Comparison of ENCODE assay signal across 8 cellular contexts in genomic region chr6:87472525-87473418, GRCh38. TPM values are rescaled to one million over a fixed set of nuclear protein-coding genes. Genes with fewer than 3 reads are reported as not detected.
DNase-seq lines count a peak whose midpoint lies in the region; ATAC-seq and TF ChIP-seq lines count a peak whose summit lies in the region.

Gene SLC35A1, plus strand, starts transcription at chr6:87472974. Its CDS starts 30 bp downstream, at chr6:87473004.

- no peak for TF ChIP-seq CTCF in astrocyte of the cerebellum (IDR thresholded peaks at IDR 0.05; ENCODE audit: low read depth, low read length, missing control alignments)

- peak within 1 kb of the TSS in 1 of 2 donors; percentile 82 for H3K27ac ChIP-seq in aorta (ENCODE audit: low read depth in 1 of 2, low read length in 2 of 2)

- DNase-seq in NCI-H1930 (lab: John Stamatoyannopoulos, UW): peak; percentile 48 to 66
- peak; percentile 68 for DNase-seq in T-helper 22 cell (ENCODE audit: low read depth)
- peak; percentile 39 for DNase-seq in astrocyte of the cerebellum (ENCODE audit: low read depth)
- DNase-seq in hippocampal formation (lab: John Stamatoyannopoulos, UW): peak; percentile 84 to 89
- DNase-seq in renal cortical epithelial cell (ENCODE audit: low read depth): peak; percentile 71
- peak; percentile 89 to 96 for DNase-seq in aorta

- intact Hi-C loops in aorta (cut with DNase I): loop anchor here (2.0 to 10.0 kb wide), 6 partner anchors 64 to 318 kb away; partner anchors contain the start of genes AKIRIN2 (in 1 of the 2), CFAP206 (in 1 of the 2), SMIM8 (in 1 of the 2) and ZNF292 (in 1 of the 2)

- H3K9me3 ChIP-seq in aorta (ENCODE audit: control insufficient read depth, low read length): no peaks in the 10 kb centered on the region

- in situ Hi-C loops in astrocyte of the cerebellum (cut with HindIII; ENCODE audit: low sequenced_read_pairs): no loop called here

- no peaks in the 10 kb centered on the region for H3K36me3 ChIP-seq in aorta (ENCODE audit: control insufficient read depth in 1 of 2, insufficient read depth in 2 of 2, low read length in 1 of 2)

- H3K4me3 ChIP-seq in astrocyte of the cerebellum (ENCODE audit: low read depth, low read length) (peak within 1 kb of the TSS; percentile 97), aorta (ENCODE audit: low read length in 2 of 2) (peak within 1 kb of the TSS; percentile 68 to 97)

- no peaks in the 10 kb centered on the region for H3K4me1 ChIP-seq in aorta (ENCODE audit: control insufficient read depth in 1 of 2, insufficient read depth in 2 of 2, low read length in 2 of 2)

- WGBS in aorta, 2 donors: 0% methylated on average over 57 to 70 of the region's 70 CpGs

- H3K27me3 ChIP-seq in aorta (ENCODE audit: control insufficient read depth in 1 of 2, insufficient read depth in 2 of 2, low read length in 1 of 2): no peaks in the 10 kb centered on the region

- peak; percentile 66 for ATAC-seq in GM18508 (IDR thresholded peaks at IDR 0.05; ENCODE audit: insufficient read depth, unreplicated experiment)
- peak; percentile 95 for ATAC-seq in HG02973 (IDR thresholded peaks at IDR 0.05; ENCODE audit: unreplicated experiment)
- peak; percentile 99 for ATAC-seq in aorta (ENCODE audit: low FRiP score)

RNA-seq across cellular contexts. Expression of gene SLC35A1, which starts in this region (rescaled TPM):
- total RNA-seq in renal cortical epithelial cell (15.8 and 27.7 TPM in 2 replicates), aorta (10 to 100 TPM; 15.0 to 20.0 TPM)
- polyA plus RNA-seq in aorta: 10 to 100 TPM; 13.3 to 24.1 TPM

Comparison
In these comparisons a context has a peak if more than half of its experiments do, and no peak if none do; other contexts are left out.
1. DNase-seq: peak in every context shown above with its lines; median percentile 92 in aorta; 86 in hippocampal formation; 71 in renal cortical epithelial cell; 68 in T-helper 22 cell; 57 in NCI-H1930; 39 in astrocyte of the cerebellum.